Comparison of ENCODE assay signal across 12 cellular contexts in genomic region chr14:51780741-51781140, GRCh38.
DNase-seq lines count a peak whose midpoint lies in the region; ATAC-seq and TF ChIP-seq lines count a peak whose summit lies in the region.
"Had no signal": no experiment of that assay in that cellular context is flagged by ENCODE, and none has a peak within 500 bp of the region (broad histone marks: within the 10 kb centered on the region; RNA-seq: fewer than 3 reads in every experiment).

No MANE protein-coding gene starts in this region.

- H3K9me3 ChIP-seq in hepatocyte (ENCODE audit: low read depth) (no peaks in the 10 kb centered on the region), prostate gland (no peaks in the 10 kb centered on the region)
- H3K9me3 ChIP-seq: BE2C, SJCRH30, uterus had no signal

- peak overlapping the region; percentile 66 for H3K4me2 ChIP-seq in hepatocyte

- H3K4me3 ChIP-seq in hepatocyte (no peak overlapping the region), prostate gland (no peak overlapping the region)
- H3K4me3 ChIP-seq: SJCRH30, uterus had no signal

- H3K9me2 ChIP-seq in hepatocyte (replicated peaks; ENCODE audit: insufficient read depth) = no peaks in the 10 kb centered on the region

- H3K27ac ChIP-seq in hepatocyte (no peak overlapping the region), prostate gland (no peak overlapping the region)
- H3K27ac ChIP-seq: coronary artery, SJCRH30, uterus had no signal

- intact Hi-C loops in prostate gland (cut with DNase I) = loop anchor here (2.0 to 10.0 kb wide), 2 partner anchors 498 to 826 kb away; no protein-coding TSS in a partner anchor

- ATAC-seq in GM21515 (IDR thresholded peaks at IDR 0.05; ENCODE audit: unreplicated experiment) (no peak), GM18858 (IDR thresholded peaks at IDR 0.05; ENCODE audit: unreplicated experiment) (no peak)

- DNase-seq in ACHN (peak; percentile 4), HT-29 (ENCODE audit: low spot score) (peak; percentile 1), amniotic epithelial cell (ENCODE audit: low read depth) (peak; percentile 56), hepatocyte (ENCODE audit: low spot score) (no peak), prostate gland (ENCODE audit: low spot score) (no peak), cerebellar cortex (ENCODE audit: low spot score) (no peak)

- TF ChIP-seq POLR2A in prostate gland (IDR thresholded peaks at IDR 0.05) = no peak

- H3K36me3 ChIP-seq in hepatocyte (replicated peaks; ENCODE audit: insufficient read depth, low read depth) = no peaks in the 10 kb centered on the region
- H3K36me3 ChIP-seq in prostate gland = no peaks in the 10 kb centered on the region
- H3K36me3 ChIP-seq: BE2C, SJCRH30, uterus had no signal

- H3K4me1 ChIP-seq in hepatocyte (ENCODE audit: insufficient read depth) (no peaks in the 10 kb centered on the region), prostate gland (replicated peaks) (peaks cover 3% of the 10 kb centered on the region)
- H3K4me1 ChIP-seq: BE2C, uterus had no signal

- no peaks in the 10 kb centered on the region for H4K20me1 ChIP-seq in hepatocyte (ENCODE audit: insufficient read depth, poor library complexity, severe bottlenecking)

- in situ Hi-C loops in ACHN (cut with HindIII; ENCODE audit: low pct_ligation_motif_present, low pct_unique_long_range_greater_than_20kb, low sequenced_read_pairs) = no loop called here

- no peak for TF ChIP-seq CTCF in hepatocyte (IDR thresholded peaks at IDR 0.05; ENCODE audit: poor library complexity)
- no peak for TF ChIP-seq CTCF in prostate gland (IDR thresholded peaks at IDR 0.05)

- no peaks in the 10 kb centered on the region for H3K79me2 ChIP-seq in hepatocyte

- 50% methylated on average over 6 of the region's 6 CpGs for WGBS in hepatocyte (ENCODE audit: low lambda C conversion rate, missing lambda C conversion rate)
- 57% methylated on average over 6 of the region's 6 CpGs for WGBS in prostate gland

- H2AFZ ChIP-seq in hepatocyte = no peak overlapping the region

- H3K27me3 ChIP-seq in hepatocyte (peaks cover 12% of the 10 kb centered on the region), prostate gland (replicated peaks; ENCODE audit: insufficient read depth) (no peaks in the 10 kb centered on the region)
- H3K27me3 ChIP-seq: BE2C, uterus had no signal

Comparison
In these comparisons a context has a peak if more than half of its experiments do, and no peak if none do; other contexts are left out.
1. DNase-seq: peak in ACHN (single experiment), HT-29 (single experiment) and amniotic epithelial cell (single experiment); none in hepatocyte (single experiment), prostate gland (single experiment) and cerebellar cortex (single experiment).